Comparison of ENCODE assay signal across 8 cellular contexts in the genomic region with DNA sequence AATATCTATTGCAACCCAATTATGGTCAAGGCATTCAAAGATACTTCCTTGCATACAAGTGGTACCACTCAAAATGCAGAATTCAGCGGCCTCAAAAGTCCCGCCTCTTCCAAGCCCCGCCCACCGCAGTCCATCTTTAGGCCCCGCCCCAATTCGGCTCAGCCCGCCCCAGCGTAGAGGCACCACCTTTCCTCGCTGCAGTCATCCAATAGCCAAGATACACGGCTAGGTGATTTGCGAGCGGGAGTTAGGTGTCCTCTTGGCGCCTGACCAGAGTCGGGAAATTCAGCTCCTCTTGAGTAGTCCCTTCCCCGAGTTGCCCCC. TPM values are rescaled to one million over a fixed set of nuclear protein-coding genes. Genes with fewer than 3 reads are reported as not detected.
DNase-seq lines count a peak whose midpoint lies in the region; ATAC-seq and TF ChIP-seq lines count a peak whose summit lies in the region.

No MANE protein-coding gene starts in this region.

- peak; percentile 80 for ATAC-seq in GM19023 (IDR thresholded peaks at IDR 0.05; ENCODE audit: unreplicated experiment)
- ATAC-seq in HG03196 (IDR thresholded peaks at IDR 0.05; ENCODE audit: unreplicated experiment) = peak; percentile 64

- no peaks in the 10 kb centered on the region; the same call in 1 of the 2 replicates for H3K9me3 ChIP-seq in AG04450 (ENCODE audit: control insufficient read depth, insufficient read depth, low read length)

- no peak overlapping the region for H3K27ac ChIP-seq in AG04450 (ENCODE audit: low read depth, low read length)

- POLR2A ChIA-PET in AG04450 (lab: Yijun Ruan, JAX) = no interaction called here

- peaks cover 35% of the 10 kb centered on the region for H3K27me3 ChIP-seq in AG04450 (ENCODE audit: control insufficient read depth, insufficient read depth, low read length)

- peak overlapping the region; percentile 86 for H3K4me3 ChIP-seq in AG04450 (ENCODE audit: low read depth, low read length)
- H3K4me3 ChIP-seq in choroid plexus epithelial cell (ENCODE audit: low read depth, low read length) = peak overlapping the region; percentile 98

- CTCF ChIA-PET in AG04450 (lab: Charles Lee) = no interaction called here

- peak; percentile 44 for DNase-seq in AG04450 (ENCODE audit: low read depth, low spot score)
- peak; percentile 89 to 93 for DNase-seq in NCI-H446 (lab: John Stamatoyannopoulos, UW)
- DNase-seq in activated CD4-positive, alpha-beta T cell treated with anti-CD3 and anti-CD28 coated beads for 1 hour = peak; percentile 87
- DNase-seq in choroid plexus epithelial cell (ENCODE audit: low read depth) = peak; percentile 92
- DNase-seq in left kidney (ENCODE audit: low read depth, low spot score) = peak; percentile 95
- DNase-seq in stimulated activated CD4-positive, alpha-beta T cell treated with anti-CD3 and anti-CD28 coated beads, Interleukin-2, amount 100 ng/mL, for 4 hours (ENCODE audit: low read depth) = peak; percentile 87

- TF ChIP-seq CTCF in AG04450 (IDR thresholded peaks at IDR 0.05; ENCODE audit: low read depth, low read length) = no peak
- no peak for TF ChIP-seq CTCF in choroid plexus epithelial cell (conservative IDR thresholded peaks at IDR 0.05; ENCODE audit: low read depth, low read length)

RNA-seq across cellular contexts. Expression of a gene that starts 0.4 kb away (rescaled TPM):
- polyA plus RNA-seq in AG04450 (2011; rRNA removed) = 13.9 and 19.7 TPM in 2 replicates
- polyA minus RNA-seq in AG04450 (2011; rRNA and poly(A)+ RNA removed) = 2.8 and 4.1 TPM in 2 replicates

Comparison
In these comparisons a context has a peak if more than half of its experiments do, and no peak if none do; other contexts are left out.
1. DNase-seq: peak in every context shown above with its lines; median percentile 95 in left kidney; 92 in choroid plexus epithelial cell; 91 in NCI-H446; 87 in activated CD4-positive, alpha-beta T cell treated with anti-CD3 and anti-CD28 coated beads for 1 hour; 87 in stimulated activated CD4-positive, alpha-beta T cell treated with anti-CD3 and anti-CD28 coated beads, Interleukin-2, amount 100 ng/mL, for 4 hours; 44 in AG04450.